In the genomic region with DNA sequence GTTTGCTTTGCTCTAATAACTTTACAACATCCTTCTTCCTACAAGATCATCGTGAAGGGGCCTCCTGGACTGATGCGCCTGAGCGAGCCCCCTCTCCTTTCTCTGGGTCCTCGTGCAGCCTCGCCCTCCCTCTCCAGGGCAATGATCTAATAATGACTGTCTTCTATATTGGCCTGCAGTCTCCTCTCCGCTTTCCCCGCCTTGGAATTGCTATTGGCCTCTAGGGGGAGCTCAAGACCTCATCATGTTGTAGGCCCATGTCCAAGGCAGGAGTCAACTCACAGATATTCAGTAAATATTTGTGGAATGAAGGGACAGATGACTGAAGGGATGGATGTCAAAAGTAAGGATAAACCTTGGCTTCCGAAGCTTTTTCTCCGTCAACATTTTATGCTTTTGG, we compare ENCODE assay signal across 8 cellular contexts.
DNase-seq lines count a peak whose midpoint lies in the region; ATAC-seq and TF ChIP-seq lines count a peak whose summit lies in the region.

No MANE protein-coding gene starts in this region.

- CTCF ChIA-PET in HEK293T (lab: Yijun Ruan, JAX): interaction anchor here (0.6 to 1.0 kb wide), 3 partner anchors 30 to 1960 kb away, joined by 3 to 4 read pairs (median 3); no protein-coding TSS in a partner anchor

- peak; percentile 46 to 78 (median 56) for TF ChIP-seq CTCF in testis (IDR thresholded peaks at IDR 0.05)

- no peaks in the 10 kb centered on the region for H3K27me3 ChIP-seq in BLaER1
- no peaks in the 10 kb centered on the region for H3K27me3 ChIP-seq in testis

- H3K4me3 ChIP-seq in BLaER1 (no peak overlapping the region), testis (no peak overlapping the region)

- no peak for ATAC-seq in GM21825 (IDR thresholded peaks at IDR 0.05; ENCODE audit: unreplicated experiment)

- no peak for TF ChIP-seq POLR2A in testis (IDR thresholded peaks at IDR 0.05)

- H3K4me1 ChIP-seq in BLaER1 (peaks cover 16% of the 10 kb centered on the region), testis (no peaks in the 10 kb centered on the region)

- WGBS in testis, 2 donors: 35 to 36% methylated on average over 9 of the region's 9 CpGs

- POLR2A ChIA-PET in HEK293T (lab: Yijun Ruan, JAX): no interaction called here

- H4K20me1 ChIP-seq in BLaER1: no peaks in the 10 kb centered on the region

- peak; percentile 51 for DNase-seq in HEK293T (ENCODE audit: extremely low spot score)
- peak; percentile 3 for DNase-seq in NCI-H510A (lab: John Stamatoyannopoulos, UW)
- peak; percentile 88 for DNase-seq in astrocyte of the hippocampus (ENCODE audit: low read depth, low spot score)
- peak; percentile 38 for DNase-seq in iris pigment epithelial cell (ENCODE audit: low read depth)
- peak; percentile 80 for DNase-seq in testis
- no peak for DNase-seq in stimulated activated naive CD4-positive, alpha-beta T cell (lab: John Stamatoyannopoulos, UW)

- intact Hi-C loops in testis (cut with DNase I; ENCODE audit: low total_unique reads): no loop called here

- H3K27ac ChIP-seq in BLaER1 (no peak overlapping the region), testis (no peak overlapping the region)

- H3K9me3 ChIP-seq in BLaER1 (no peaks in the 10 kb centered on the region), testis (no peaks in the 10 kb centered on the region)

- peak overlapping the region; percentile 2; the same call in 1 of the 2 replicates for H3K4me2 ChIP-seq in BLaER1

- H3K9ac ChIP-seq in BLaER1: no peak overlapping the region

- H3K36me3 ChIP-seq in BLaER1 (no peaks in the 10 kb centered on the region), testis (ENCODE audit: low read depth, missing control alignments) (no peaks in the 10 kb centered on the region)

TF ChIP-seq in HEK293T, 16 proteins besides CTCF, POLR2A, EP300 and RAD21:
- no peak for TF ChIP-seq CTBP1 (IDR thresholded peaks at IDR 0.05; ENCODE audit: borderline replicate concordance)
- no peak for TF ChIP-seq ARNT (IDR thresholded peaks at IDR 0.05)
- TF ChIP-seq FOXA1 (IDR thresholded peaks at IDR 0.05): no peak
- no peak for TF ChIP-seq FOXM1 (IDR thresholded peaks at IDR 0.05; ENCODE audit: borderline replicate concordance)
- TF ChIP-seq LEF1 (IDR thresholded peaks at IDR 0.05; ENCODE audit: borderline replicate concordance): no peak
- TF ChIP-seq L3MBTL2 (conservative IDR thresholded peaks at IDR 0.05): no peak
- TF ChIP-seq ELF4 (IDR thresholded peaks at IDR 0.05): no peak
- TF ChIP-seq ZNF384 (IDR thresholded peaks at IDR 0.05): no peak
- TF ChIP-seq SUZ12 (IDR thresholded peaks at IDR 0.05): no peak

Comparison
In these comparisons a context has a peak if more than half of its experiments do, and no peak if none do; other contexts are left out.
1. DNase-seq: peak in HEK293T (single experiment), NCI-H510A (single experiment), astrocyte of the hippocampus (single experiment), iris pigment epithelial cell (single experiment) and testis (single experiment); none in stimulated activated naive CD4-positive, alpha-beta T cell (0 of 6).